ENCODE assay signal across 9 cellular contexts in genomic region chr19:39479916-39480315, GRCh38. TPM values are rescaled to one million over a fixed set of nuclear protein-coding genes. Genes with fewer than 3 reads are reported as not detected.
DNase-seq lines count a peak whose midpoint lies in the region; ATAC-seq and TF ChIP-seq lines count a peak whose summit lies in the region.
"Had no signal": no experiment of that assay in that cellular context is flagged by ENCODE, and none has a peak within 500 bp of the region (broad histone marks: within the 10 kb centered on the region; RNA-seq: fewer than 3 reads in every experiment).

No MANE protein-coding gene starts in this region.

- intact Hi-C loops in activated T-helper 1 cell treated with anti-CD3 and anti-CD28 coated beads, Interleukin-12 subunit alpha, Interleukin-12 subunit beta, Interleukin-2, Interleukin-4 antibody, amounts not matched to agents 30 ng/mL and 10 ng/mL and 1 ng/mL, durations not matched to agents 14 hours and 24 hours and 36 hours (cut with micrococcal nuclease): loop anchor here (1.0 to 2.0 kb wide), 7 partner anchors 19 to 199 kb away; partner anchors contain the start of genes DLL3, EID2B, PLEKHG2 and SUPT5H

- peaks cover 12% of the 10 kb centered on the region for H3K36me3 Mint-ChIP-seq in activated naive CD4-positive, alpha-beta T cell treated with anti-CD3 and anti-CD28 coated beads, Interleukin-2, amount 10 ng/mL, durations not matched to agents 7 days and 5 days
- peaks cover 19% of the 10 kb centered on the region for H3K36me3 Mint-ChIP-seq in activated T-helper 1 cell treated with anti-CD3 and anti-CD28 coated beads, Interleukin-12 subunit alpha, Interleukin-12 subunit beta, Interleukin-2, Interleukin-4 antibody, amounts not matched to agents 30 ng/mL and 10 ng/mL and 1 ng/mL, durations not matched to agents 14 hours and 24 hours and 36 hours (ENCODE audit: low read depth)

- no peak for DNase-seq in activated naive CD4-positive, alpha-beta T cell treated with anti-CD3 and anti-CD28 coated beads, Interleukin-2, amount 10 ng/mL, durations not matched to agents 7 days and 5 days
- no peak for DNase-seq in activated naive CD4-positive, alpha-beta T cell treated with Interleukin-2 at 50 U/mL for 16 hours
- no peak for DNase-seq in activated T-helper 1 cell treated with anti-CD3 and anti-CD28 coated beads, Interleukin-12 subunit alpha, Interleukin-12 subunit beta, Interleukin-2, Interleukin-4 antibody, amounts not matched to agents 30 ng/mL and 10 ng/mL and 1 ng/mL, durations not matched to agents 14 hours and 24 hours and 36 hours (ENCODE audit: low spot score)
- DNase-seq in tibial nerve (ENCODE audit: low spot score in 2 of 2) (no peak), GM20000 (ENCODE audit: low spot score) (no peak), A172 (ENCODE audit: low spot score) (no peak)

- peak overlapping the region in 2 of 3 donors; percentile 78 to 95 for H3K4me3 ChIP-seq in liver (ENCODE audit: low read depth in 1 of 3, low read length in 3 of 3)
- peak overlapping the region; percentile 81 to 96 (median 85) for H3K4me3 ChIP-seq in tibial nerve

- H3K27ac ChIP-seq in liver (ENCODE audit: low read depth in 1 of 2, low read length in 2 of 2): peak overlapping the region in 1 of 2 donors; percentile 82
- peak overlapping the region; percentile 67 to 88 (median 86) for H3K27ac ChIP-seq in tibial nerve

- H3K27me3 ChIP-seq in liver (ENCODE audit: control insufficient read depth in 4 of 4, insufficient read depth in 4 of 4, low read length in 3 of 4) (no peaks in the 10 kb centered on the region), tibial nerve (no peaks in the 10 kb centered on the region)

- TF ChIP-seq EP300 in tibial nerve (IDR thresholded peaks at IDR 0.05): no peak

- peaks cover 3 to 14% (median 8%) of the 10 kb centered on the region in 4 donors for H3K36me3 ChIP-seq in liver (ENCODE audit: control insufficient read depth in 4 of 4, insufficient read depth in 3 of 4, low read depth in 1 of 4, low read length in 3 of 4)
- peaks cover 0 to 52% (median 0%) of the 10 kb centered on the region in 3 donors for H3K36me3 ChIP-seq in tibial nerve

- peak overlapping the region; percentile 57 to 90 for H3K9ac ChIP-seq in liver (ENCODE audit: low read depth in 1 of 2, low read length in 2 of 2)

- H3K27me3 Mint-ChIP-seq in activated naive CD4-positive, alpha-beta T cell treated with anti-CD3 and anti-CD28 coated beads, Interleukin-2, amount 10 ng/mL, durations not matched to agents 7 days and 5 days: no peaks in the 10 kb centered on the region
- H3K27me3 Mint-ChIP-seq in activated T-helper 1 cell treated with anti-CD3 and anti-CD28 coated beads, Interleukin-12 subunit alpha, Interleukin-12 subunit beta, Interleukin-2, Interleukin-4 antibody, amounts not matched to agents 30 ng/mL and 10 ng/mL and 1 ng/mL, durations not matched to agents 14 hours and 24 hours and 36 hours (ENCODE audit: insufficient read depth): no peaks in the 10 kb centered on the region

- H3K9me3 ChIP-seq in liver (ENCODE audit: control insufficient read depth in 4 of 4, low read length in 3 of 4) (no peaks in the 10 kb centered on the region), tibial nerve (no peaks in the 10 kb centered on the region)

- no peak for TF ChIP-seq RAD21 in liver (IDR thresholded peaks at IDR 0.05)

- no peaks in the 10 kb centered on the region for H3K9me3 Mint-ChIP-seq in activated naive CD4-positive, alpha-beta T cell treated with anti-CD3 and anti-CD28 coated beads, Interleukin-2, amount 10 ng/mL, durations not matched to agents 7 days and 5 days
- no peaks in the 10 kb centered on the region for H3K9me3 Mint-ChIP-seq in activated T-helper 1 cell treated with anti-CD3 and anti-CD28 coated beads, Interleukin-12 subunit alpha, Interleukin-12 subunit beta, Interleukin-2, Interleukin-4 antibody, amounts not matched to agents 30 ng/mL and 10 ng/mL and 1 ng/mL, durations not matched to agents 14 hours and 24 hours and 36 hours

- TF ChIP-seq CTCF in liver (IDR thresholded peaks at IDR 0.05; ENCODE audit: low read depth, low read length, missing input control) (no peak), tibial nerve (IDR thresholded peaks at IDR 0.05) (no peak), GM20000 (IDR thresholded peaks at IDR 0.05; ENCODE audit: extremely low read depth, missing control alignments) (no peak)

- peaks cover 31% of the 10 kb centered on the region for H3K4me1 Mint-ChIP-seq in activated naive CD4-positive, alpha-beta T cell treated with anti-CD3 and anti-CD28 coated beads, Interleukin-2, amount 10 ng/mL, durations not matched to agents 7 days and 5 days
- peaks cover 28% of the 10 kb centered on the region for H3K4me1 Mint-ChIP-seq in activated T-helper 1 cell treated with anti-CD3 and anti-CD28 coated beads, Interleukin-12 subunit alpha, Interleukin-12 subunit beta, Interleukin-2, Interleukin-4 antibody, amounts not matched to agents 30 ng/mL and 10 ng/mL and 1 ng/mL, durations not matched to agents 14 hours and 24 hours and 36 hours (ENCODE audit: low read depth)

- H3K4me3 Mint-ChIP-seq in activated naive CD4-positive, alpha-beta T cell treated with anti-CD3 and anti-CD28 coated beads, Interleukin-2, amount 10 ng/mL, durations not matched to agents 7 days and 5 days: peak overlapping the region; percentile 88
- peak overlapping the region; percentile 95 for H3K4me3 Mint-ChIP-seq in activated T-helper 1 cell treated with anti-CD3 and anti-CD28 coated beads, Interleukin-12 subunit alpha, Interleukin-12 subunit beta, Interleukin-2, Interleukin-4 antibody, amounts not matched to agents 30 ng/mL and 10 ng/mL and 1 ng/mL, durations not matched to agents 14 hours and 24 hours and 36 hours

- WGBS in liver: 68% methylated on average over 10 of the region's 10 CpGs
- 33% methylated on average over 10 of the region's 10 CpGs for WGBS in tibial nerve, 2 donors

- CTCF ChIA-PET in activated naive CD4-positive, alpha-beta T cell treated with anti-CD3 and anti-CD28 coated beads, Interleukin-2, amount 10 ng/mL, durations not matched to agents 7 days and 5 days (lab: Charles Lee): no interaction called here

- ATAC-seq in HG03378 (IDR thresholded peaks at IDR 0.05; ENCODE audit: unreplicated experiment): no peak

- H3K27ac Mint-ChIP-seq in activated naive CD4-positive, alpha-beta T cell treated with anti-CD3 and anti-CD28 coated beads, Interleukin-2, amount 10 ng/mL, durations not matched to agents 7 days and 5 days: peak overlapping the region; percentile 88
- H3K27ac Mint-ChIP-seq in activated T-helper 1 cell treated with anti-CD3 and anti-CD28 coated beads, Interleukin-12 subunit alpha, Interleukin-12 subunit beta, Interleukin-2, Interleukin-4 antibody, amounts not matched to agents 30 ng/mL and 10 ng/mL and 1 ng/mL, durations not matched to agents 14 hours and 24 hours and 36 hours: peak overlapping the region; percentile 94

- no peak for TF ChIP-seq POLR2A in tibial nerve (IDR thresholded peaks at IDR 0.05)

- H3K4me1 ChIP-seq in liver (ENCODE audit: control insufficient read depth in 4 of 4, insufficient read depth in 4 of 4, low read length in 3 of 4) (peaks cover 3 to 19% (median 15%) of the 10 kb centered on the region in 4 donors), tibial nerve (peaks cover 0 to 23% (median 15%) of the 10 kb centered on the region in 4 donors)

TF ChIP-seq in liver, 16 proteins besides CTCF, POLR2A, EP300 and RAD21 (continues in another document):
- TF ChIP-seq NR2F2 (IDR thresholded peaks at IDR 0.05) (no peak), GABPA (IDR thresholded peaks at IDR 0.05 in 1 of 2, conservative IDR thresholded peaks at IDR 0.05 in 1 of 2) (no peak), SP1 (IDR thresholded peaks at IDR 0.05) (no peak), HNF4A (conservative IDR thresholded peaks at IDR 0.05) (no peak), JUND (IDR thresholded peaks at IDR 0.05) (no peak), YY1 (IDR thresholded peaks at IDR 0.05) (no peak), FOXA2 (IDR thresholded peaks at IDR 0.05) (no peak)
- TF ChIP-seq, protein P1, sequence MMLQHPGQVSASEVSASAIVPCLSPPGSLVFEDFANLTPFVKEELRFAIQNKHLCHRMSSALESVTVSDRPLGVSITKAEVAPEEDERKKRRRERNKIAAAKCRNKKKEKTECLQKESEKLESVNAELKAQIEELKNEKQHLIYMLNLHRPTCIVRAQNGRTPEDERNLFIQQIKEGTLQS (IDR thresholded peaks at IDR 0.05): no peak

RNA-seq across cellular contexts. Expression of gene TIMM50, which starts 0.7 kb away (rescaled TPM):
- 121 and 127 TPM in 2 replicates for total RNA-seq in activated T-helper 1 cell treated with anti-CD3 and anti-CD28 coated beads, Interleukin-12 subunit alpha, Interleukin-12 subunit beta, Interleukin-2, Interleukin-4 antibody, amounts not matched to agents 30 ng/mL and 10 ng/mL and 1 ng/mL, durations not matched to agents 14 hours and 24 hours and 36 hours
- total RNA-seq in liver (10 to 100 TPM; 24.3 to 28.9 TPM), tibial nerve (10 to 100 TPM; 38.4 to 65.5 (median 55.4) TPM)
- 10 to 100 TPM; 32.1 to 39.9 TPM for polyA plus RNA-seq in liver
- total RNA-seq in A172 (2014; rRNA removed; shearing (Covaris generic)): 116 and 127 TPM in 2 replicates

RNA-seq across cellular contexts. Expression of gene DLL3, which starts 18.8 kb away (rescaled TPM):
- total RNA-seq in activated T-helper 1 cell treated with anti-CD3 and anti-CD28 coated beads, Interleukin-12 subunit alpha, Interleukin-12 subunit beta, Interleukin-2, Interleukin-4 antibody, amounts not matched to agents 30 ng/mL and 10 ng/mL and 1 ng/mL, durations not matched to agents 14 hours and 24 hours and 36 hours: 1.6 and 2.1 TPM in 2 replicates
- total RNA-seq in liver (not detected), tibial nerve (not detected)
- polyA plus RNA-seq in liver: not detected
- total RNA-seq in A172 (2014; rRNA removed; shearing (Covaris generic)): not detected in 2 replicates

RNA-seq across cellular contexts. Expression of gene SUPT5H, which starts 34.5 kb away (rescaled TPM):
- 200 and 203 TPM in 2 replicates for total RNA-seq in activated T-helper 1 cell treated with anti-CD3 and anti-CD28 coated beads, Interleukin-12 subunit alpha, Interleukin-12 subunit beta, Interleukin-2, Interleukin-4 antibody, amounts not matched to agents 30 ng/mL and 10 ng/mL and 1 ng/mL, durations not matched to agents 14 hours and 24 hours and 36 hours
- total RNA-seq in liver (10 to 100 TPM; 19.3 to 48.0 TPM), tibial nerve (100 to 1,000 TPM in 3 of 4 donors, 10 to 100 TPM in 1; 94.4 to 120 (median 106) TPM)
- polyA plus RNA-seq in liver: 10 to 100 TPM; 42.5 to 52.5 TPM
- total RNA-seq in A172 (2014; rRNA removed; shearing (Covaris generic)): 101 and 116 TPM in 2 replicates

RNA-seq across cellular contexts. Expression of gene SELENOV, which starts 35.0 kb away (rescaled TPM):
- total RNA-seq in activated T-helper 1 cell treated with anti-CD3 and anti-CD28 coated beads, Interleukin-12 subunit alpha, Interleukin-12 subunit beta, Interleukin-2, Interleukin-4 antibody, amounts not matched to agents 30 ng/mL and 10 ng/mL and 1 ng/mL, durations not matched to agents 14 hours and 24 hours and 36 hours: not detected in 2 replicates
- not detected for total RNA-seq in liver
- not detected for polyA plus RNA-seq in liver
- not detected for total RNA-seq in tibial nerve
- total RNA-seq in A172 (2014; rRNA removed; shearing (Covaris generic)): not detected in 2 replicates
- total RNA-seq: RPMI7951 had no signal

RNA-seq across cellular contexts. Expression of gene RPS16, which starts 44.2 kb away (rescaled TPM):
- total RNA-seq in activated T-helper 1 cell treated with anti-CD3 and anti-CD28 coated beads, Interleukin-12 subunit alpha, Interleukin-12 subunit beta, Interleukin-2, Interleukin-4 antibody, amounts not matched to agents 30 ng/mL and 10 ng/mL and 1 ng/mL, durations not matched to agents 14 hours and 24 hours and 36 hours: 2,440 and 2,532 TPM in 2 replicates
- total RNA-seq in liver (100 to 1,000 TPM; 109 to 111 TPM), tibial nerve (1,000 to 10,000 TPM; 1,048 to 1,762 (median 1,462) TPM)
- polyA plus RNA-seq in liver: 1,000 to 10,000 TPM in 1 of 2 donors, 100 to 1,000 TPM in 1; 324 to 1,094 TPM
- total RNA-seq in A172 (2014; rRNA removed; shearing (Covaris generic)): 145 and 262 TPM in 2 replicates
